ENCODE assay signal across 8 cellular contexts in the genomic region with DNA sequence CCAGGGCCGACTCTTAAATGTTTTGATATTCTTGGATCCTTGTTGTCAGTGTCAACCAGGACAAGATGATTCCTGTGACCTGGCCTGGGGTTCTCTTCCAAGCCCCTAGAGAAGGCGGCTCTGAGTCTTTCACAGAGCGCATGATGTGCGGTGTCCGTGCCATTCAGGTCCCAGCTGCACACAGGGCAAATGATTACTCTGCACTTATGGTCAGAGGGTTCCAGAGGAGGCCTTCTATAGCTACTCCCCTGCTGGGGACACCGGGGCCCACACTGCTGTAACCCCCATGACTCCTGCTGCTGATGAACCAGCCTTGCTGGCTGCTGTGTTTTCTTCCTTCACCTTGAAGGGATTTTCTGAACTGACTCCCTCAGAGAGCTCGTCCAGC. TPM values are rescaled to one million over a fixed set of nuclear protein-coding genes. Genes with fewer than 3 reads are reported as not detected.
DNase-seq lines count a peak whose midpoint lies in the region; ATAC-seq, FAIRE-seq and TF ChIP-seq lines count a peak whose summit lies in the region.

No MANE protein-coding gene starts in this region.

- H3K27ac ChIP-seq in K562 (ENCODE audit: extremely low read depth, low read depth, low read length): peak overlapping the region; percentile 74; the same call in 2 of the 3 replicates
- peak overlapping the region; percentile 91 for H3K27ac ChIP-seq in suprapubic skin

- H3K79me2 ChIP-seq in K562 (ENCODE audit: control insufficient read depth, insufficient read depth, low read length): peaks cover 58% of the 10 kb centered on the region

- no peak for TF ChIP-seq POLR2A in K562 (conservative IDR thresholded peaks at IDR 0.05)
- TF ChIP-seq POLR2A in suprapubic skin (IDR thresholded peaks at IDR 0.05): no peak

- CTCF ChIA-PET in K562 (lab: Yijun Ruan, JAX; ENCODE audit: low intra/inter-chr PET ratio): no interaction called here

- ATAC-seq in K562 (peak; percentile 61), GM21360 (IDR thresholded peaks at IDR 0.05; ENCODE audit: unreplicated experiment) (no peak)

- TF ChIP-seq CTCF in K562 (IDR thresholded peaks at IDR 0.05 in 2 of 3, conservative IDR thresholded peaks at IDR 0.05 in 1 of 3; ENCODE audit: insufficient read depth in 2 of 3, low read depth in 1 of 3, low read length in 3 of 3) (no peak), kidney epithelial cell (IDR thresholded peaks at IDR 0.05; ENCODE audit: insufficient read depth, low read length, poor library complexity, severe bottlenecking) (no peak), suprapubic skin (IDR thresholded peaks at IDR 0.05) (no peak)

- peak; percentile 35 for FAIRE-seq in K562 (lab: Jason Lieb, UNC)

- TF ChIP-seq RAD21 in K562 (CRISPR knock-in tag; conservative IDR thresholded peaks at IDR 0.05 in 1 of 2, IDR thresholded peaks at IDR 0.05 in 1 of 2): no peak

- intact Hi-C loops in K562 (cut with micrococcal nuclease): loop anchor here (5.0 kb wide), 1 partner anchor 84 kb away; no protein-coding TSS in a partner anchor

- DNase-seq in activated CD4-positive, alpha-beta T cell treated with anti-CD3 and anti-CD28 coated beads for 48 hours: peak; percentile 19
- DNase-seq in activated CD4-positive, alpha-beta T cell treated with anti-CD3 and anti-CD28 coated beads, Interleukin-2, amount 50 U/mL, for 48 hours: no peak
- DNase-seq in K562 (ENCODE audit: extremely low read depth in 1 of 4, low spot score in 3 of 4) (peak; percentile 51 to 63 (median 54)), kidney epithelial cell (ENCODE audit: low read depth) (no peak), suprapubic skin (ENCODE audit: low spot score in 2 of 2) (no peak), NCI-H2029 treated with DMSO at 0.1 percent for 48 hours (lab: John Stamatoyannopoulos, UW) (no peak)
- no peak for DNase-seq in activated naive CD4-positive, alpha-beta T cell treated with Interleukin-2 at 50 U/mL for 16 hours

- H3K9ac ChIP-seq in K562 (ENCODE audit: insufficient read depth in 1 of 2, low read depth in 2 of 2, low read length in 2 of 2): peak overlapping the region; percentile 82 to 97

- peaks cover 7% of the 10 kb centered on the region; the same call in 1 of the 3 replicates for H3K36me3 ChIP-seq in K562 (ENCODE audit: control insufficient read depth, insufficient read depth, low read length)
- H3K36me3 ChIP-seq in kidney epithelial cell (ENCODE audit: control insufficient read depth, insufficient read depth, low read length): no peaks in the 10 kb centered on the region
- no peaks in the 10 kb centered on the region for H3K36me3 ChIP-seq in suprapubic skin

- POLR2A ChIA-PET in K562 (lab: Yijun Ruan, JAX): interaction anchor here (0.6 to 2.8 kb wide), 11 partner anchors 9 to 262 kb away, joined by 3 to 15 read pairs (median 5); no protein-coding TSS in a partner anchor

- peak overlapping the region; percentile 93; the same call in 1 of the 2 replicates for H2AFZ ChIP-seq in K562 (ENCODE audit: low read depth, low read length)

- no peaks in the 10 kb centered on the region for H3K27me3 ChIP-seq in K562 (ENCODE audit: control insufficient read depth in 2 of 2, insufficient read depth in 2 of 2, low read length in 2 of 2)
- H3K27me3 ChIP-seq in kidney epithelial cell (ENCODE audit: control insufficient read depth, insufficient read depth, low read length): no peaks in the 10 kb centered on the region
- no peaks in the 10 kb centered on the region for H3K27me3 ChIP-seq in suprapubic skin

- peak overlapping the region; percentile 65 for H3K4me3 ChIP-seq in K562
- H3K4me3 ChIP-seq in kidney epithelial cell (ENCODE audit: low read depth, low read length): peak overlapping the region; percentile 80
- peak overlapping the region; percentile 79 for H3K4me3 ChIP-seq in suprapubic skin

- 28% methylated on average over 7 of the region's 7 CpGs for WGBS in K562 (ENCODE audit: insufficient coverage, low coverage, missing lambda C conversion rate)
- WGBS in suprapubic skin: 30% methylated on average over 7 of the region's 7 CpGs

- H3K9me3 ChIP-seq in K562 (replicated peaks; ENCODE audit: control insufficient read depth, insufficient read depth, low read depth, low read length) (no peaks in the 10 kb centered on the region), suprapubic skin (no peaks in the 10 kb centered on the region)

- no peaks in the 10 kb centered on the region for H3K9me1 ChIP-seq in K562 (ENCODE audit: control insufficient read depth, insufficient read depth, low read length)

- BruUV-seq in K562 (replicated peaks; lab: Mats Ljungman, UMichigan): no TSS peak

- H3K4me2 ChIP-seq in K562 (ENCODE audit: insufficient read depth, low read length): peak overlapping the region; percentile 83

- H3K4me1 ChIP-seq in K562 (replicated peaks in 1 of 2; ENCODE audit: control insufficient read depth in 2 of 2, insufficient read depth in 2 of 2, low read length in 2 of 2) (peaks cover 31 to 47% of the 10 kb centered on the region in 2 experiments), suprapubic skin (peaks cover 60% of the 10 kb centered on the region)

- no peaks in the 10 kb centered on the region for H4K20me1 ChIP-seq in K562 (replicated peaks; ENCODE audit: control insufficient read depth, insufficient read depth, low read length)

- TF ChIP-seq EP300 in K562 (IDR thresholded peaks at IDR 0.05; ENCODE audit: low read length) (no peak), suprapubic skin (IDR thresholded peaks at IDR 0.05) (no peak)

- in situ Hi-C loops in K562 (cut with MboI): no loop called here

TF ChIP-seq in K562, 482 proteins besides CTCF, POLR2A, EP300 and RAD21 (continues in another document):
- TF ChIP-seq TCF7 (IDR thresholded peaks at IDR 0.05; ENCODE audit: borderline replicate concordance) (no peak), BRD4 (IDR thresholded peaks at IDR 0.05) (0 out of 2 replicates have a peak, but pooled peaks have one; percentile 13), NR2C2 (CRISPR knock-in tag; IDR thresholded peaks at IDR 0.05) (no peak), NR2C2 (tag; IDR thresholded peaks at IDR 0.05) (no peak), NRF1 (conservative IDR thresholded peaks at IDR 0.05 in 1 of 2, IDR thresholded peaks at IDR 0.05 in 1 of 2) (0 out of 4 replicates have a peak, but pooled peaks of 1 of the 2 experiments have one; percentile 14), HCFC1 (IDR thresholded peaks at IDR 0.05; ENCODE audit: low read depth, low read length) (no peak), PTTG1 (tag; IDR thresholded peaks at IDR 0.05; ENCODE audit: low read depth) (no peak), ARNT (IDR thresholded peaks at IDR 0.05) (no peak), E2F3 (CRISPR knock-in tag; IDR thresholded peaks at IDR 0.05) (no peak), PBX2 (CRISPR knock-in tag; IDR thresholded peaks at IDR 0.05; ENCODE audit: low read depth) (no peak), PBX2 (tag; conservative IDR thresholded peaks at IDR 0.05; ENCODE audit: low read depth) (no peak), MCM5 (IDR thresholded peaks at IDR 0.05; ENCODE audit: low read depth) (no peak), MIER1 (IDR thresholded peaks at IDR 0.05; ENCODE audit: low read depth) (no peak), MCM7 (IDR thresholded peaks at IDR 0.05) (no peak), CBX1 (IDR thresholded peaks at IDR 0.05; ENCODE audit: low read depth) (no peak)

RNA-seq across cellular contexts. Expression of gene PTGFRN, which starts 1.4 kb away (rescaled TPM):
- 38.9 and 44.3 TPM in 2 replicates for total RNA-seq in K562 (2011; cell fraction: chromatin; rRNA removed; ENCODE audit: low replicate concordance)
- total RNA-seq in K562 (2011; cell fraction: nucleolus; rRNA removed): 39.0 and 41.6 TPM in 2 replicates
- 49.9 and 52.4 TPM in 2 replicates for total RNA-seq in K562 (2011; cell fraction: nucleoplasm; rRNA removed)
- total RNA-seq in K562 (2014; rRNA removed) (22.4 and 26.2 TPM in 2 replicates), K562 (2014; rRNA removed; fragmentation: Illumina TruSeq; extraction: Trizol) (22.5 and 24.9 TPM in 2 replicates), K562 (2015; rRNA removed; fragmentation: Illumina TruSeq; extraction: Trizol) (26.2 and 27.1 TPM in 2 replicates), K562 (2021) (29.7 and 33.1 TPM in 2 replicates), kidney epithelial cell (90.0 and 91.3 TPM in 2 replicates), suprapubic skin (10 to 100 TPM; 64.5 to 92.0 (median 83.9) TPM)
- polyA plus RNA-seq in K562 (2011; rRNA removed) (25.7 and 25.8 TPM in 2 replicates), K562 (2014; fragmentation: Illumina TruSeq; extraction: Trizol) (21.0 and 21.3 TPM in 2 replicates), K562 (2014; fragmentation: Nextera tagmentation; extraction: Ambion mirVana) (10 to 100 TPM; 17.3 to 26.5 TPM), K562 (2014; rRNA removed) (19.4 and 28.1 TPM in 2 replicates)
- polyA plus RNA-seq in K562 (2011; cell fraction: cytosol; rRNA removed): 14.4 and 19.7 TPM in 2 replicates
- 16.7 and 18.7 TPM in 2 replicates for polyA plus RNA-seq in K562 (2011; cell fraction: nucleus; rRNA removed)
- 26.2 and 27.1 TPM in 2 replicates for polyA plus RNA-seq in K562 (2012)
- 36.8 and 45.4 TPM in 2 replicates for polyA minus RNA-seq in K562 (2011; rRNA and poly(A)+ RNA removed)
- 24.8 and 26.2 TPM in 2 replicates for polyA minus RNA-seq in K562 (2011; cell fraction: cytosol; rRNA and poly(A)+ RNA removed)
- polyA minus RNA-seq in K562 (2011; cell fraction: nucleus; rRNA and poly(A)+ RNA removed): 20.2 and 29.7 TPM in 2 replicates

Comparison
In these comparisons a context has a peak if more than half of its experiments do, and no peak if none do; other contexts are left out.
1. DNase-seq: peak in activated CD4-positive, alpha-beta T cell treated with anti-CD3 and anti-CD28 coated beads for 48 hours (single experiment) and K562 (4 of 4); none in activated CD4-positive, alpha-beta T cell treated with anti-CD3 and anti-CD28 coated beads, Interleukin-2, amount 50 U/mL, for 48 hours (0 of 2), kidney epithelial cell (single experiment), suprapubic skin (0 of 2), activated naive CD4-positive, alpha-beta T cell treated with Interleukin-2 at 50 U/mL for 16 hours (single experiment) and NCI-H2029 treated with DMSO at 0.1 percent for 48 hours (single experiment).
2. Peak in every context shown above with its lines, with median percentiles within 50 percentile points of each other: H3K4me3 ChIP-seq.